8 cellular contexts compared by ENCODE assay signal in the genomic region with DNA sequence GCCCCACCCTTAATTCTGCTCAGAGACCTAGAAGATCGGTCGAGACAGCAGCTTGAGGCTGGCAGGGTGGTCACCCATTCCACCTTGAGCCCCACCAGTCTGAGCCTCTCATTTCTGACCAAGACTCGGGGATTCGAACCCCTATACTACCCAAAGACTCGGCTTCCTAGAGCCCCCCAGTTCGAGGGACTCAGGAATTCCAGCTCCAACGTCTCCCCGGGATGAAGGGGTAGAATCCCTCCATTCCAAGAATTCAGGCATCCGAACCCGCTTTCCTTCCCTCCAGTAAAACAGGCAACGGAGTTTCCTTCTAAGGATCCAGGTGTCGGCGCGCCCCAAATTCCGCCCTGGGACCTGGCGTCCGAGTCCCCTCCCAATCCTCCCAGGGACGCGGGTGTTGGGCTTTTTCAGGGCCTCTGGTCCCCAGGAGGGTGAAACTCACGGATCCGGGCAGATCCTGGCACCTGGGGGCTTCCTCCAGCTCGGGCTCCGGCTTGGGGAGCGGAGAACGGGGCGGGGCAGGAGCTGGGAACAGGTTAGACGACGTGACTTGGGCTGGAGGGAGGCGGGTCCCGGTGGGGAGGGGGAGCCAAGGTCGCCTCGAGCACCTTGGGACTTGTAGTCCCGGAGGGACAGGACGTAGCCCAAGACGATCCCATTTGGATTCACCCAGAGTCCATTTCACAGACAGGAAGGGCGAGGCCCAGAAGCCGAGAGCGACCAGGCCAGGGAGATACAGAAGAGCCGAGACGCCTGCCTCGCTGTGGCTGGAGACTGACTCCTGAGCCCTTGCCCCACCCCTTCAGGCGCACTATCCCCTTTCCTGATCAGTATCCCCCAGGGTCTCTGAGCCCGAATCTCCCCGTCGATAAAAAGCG. TPM values are rescaled to one million over a fixed set of nuclear protein-coding genes. Genes with fewer than 3 reads are reported as not detected.
DNase-seq lines count a peak whose midpoint lies in the region; ATAC-seq lines count a peak whose summit lies in the region.

A gene with protein sequence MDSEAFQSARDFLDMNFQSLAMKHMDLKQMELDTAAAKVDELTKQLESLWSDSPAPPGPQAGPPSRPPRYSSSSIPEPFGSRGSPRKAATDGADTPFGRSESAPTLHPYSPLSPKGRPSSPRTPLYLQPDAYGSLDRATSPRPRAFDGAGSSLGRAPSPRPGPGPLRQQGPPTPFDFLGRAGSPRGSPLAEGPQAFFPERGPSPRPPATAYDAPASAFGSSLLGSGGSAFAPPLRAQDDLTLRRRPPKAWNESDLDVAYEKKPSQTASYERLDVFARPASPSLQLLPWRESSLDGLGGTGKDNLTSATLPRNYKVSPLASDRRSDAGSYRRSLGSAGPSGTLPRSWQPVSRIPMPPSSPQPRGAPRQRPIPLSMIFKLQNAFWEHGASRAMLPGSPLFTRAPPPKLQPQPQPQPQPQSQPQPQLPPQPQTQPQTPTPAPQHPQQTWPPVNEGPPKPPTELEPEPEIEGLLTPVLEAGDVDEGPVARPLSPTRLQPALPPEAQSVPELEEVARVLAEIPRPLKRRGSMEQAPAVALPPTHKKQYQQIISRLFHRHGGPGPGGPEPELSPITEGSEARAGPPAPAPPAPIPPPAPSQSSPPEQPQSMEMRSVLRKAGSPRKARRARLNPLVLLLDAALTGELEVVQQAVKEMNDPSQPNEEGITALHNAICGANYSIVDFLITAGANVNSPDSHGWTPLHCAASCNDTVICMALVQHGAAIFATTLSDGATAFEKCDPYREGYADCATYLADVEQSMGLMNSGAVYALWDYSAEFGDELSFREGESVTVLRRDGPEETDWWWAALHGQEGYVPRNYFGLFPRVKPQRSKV (minus strand): TSS at position 513 of the 878 bp plus-strand sequence. CDS start 6,751 bp downstream, outside the sequence.

- peak within 1 kb of the TSS; percentile 89 to 96 for H3K27ac Mint-ChIP-seq in effector memory CD8-positive, alpha-beta T cell

- peak; percentile 25 for ATAC-seq in GM21576 (IDR thresholded peaks at IDR 0.05; ENCODE audit: unreplicated experiment)
- no peak for ATAC-seq in effector memory CD8-positive, alpha-beta T cell (replicated peaks)
- no peak for ATAC-seq in stimulated activated naive CD8-positive, alpha-beta T cell treated with anti-CD3 and anti-CD28 coated beads, Interleukin-15, Interleukin-2, amounts not matched to agents 100 U/mL and 50 U/mL, for 24 hours

- peak within 1 kb of the TSS; percentile 98 for H3K9ac ChIP-seq in mesenchymal stem cell (ENCODE audit: low read length)

- peak within 1 kb of the TSS in 1 of 2 experiments; percentile 70 for H2BK12ac ChIP-seq in mesenchymal stem cell (ENCODE audit: low read length in 2 of 2)

- peak within 1 kb of the TSS; percentile 65 to 97 for H3K4me3 ChIP-seq in mesenchymal stem cell (ENCODE audit: insufficient read depth in 1 of 2, low read depth in 1 of 2, low read length in 2 of 2)

- peak within 1 kb of the TSS; percentile 94 for H2BK15ac ChIP-seq in mesenchymal stem cell (ENCODE audit: low read depth, poor library complexity, severe bottlenecking)

- H2AK5ac ChIP-seq in mesenchymal stem cell (ENCODE audit: low read length, severe bottlenecking): peak within 1 kb of the TSS; percentile 6

- H3K4me2 ChIP-seq in mesenchymal stem cell (ENCODE audit: low read length, poor library complexity, severe bottlenecking): peak within 1 kb of the TSS; percentile 97

- no peaks in the 10 kb centered on the region for H3K9me3 ChIP-seq in mesenchymal stem cell (ENCODE audit: control insufficient read depth, low read length)

- 7% methylated on average over 41 of the region's 46 CpGs for WGBS in mesenchymal stem cell

- peak within 1 kb of the TSS; percentile 73 for H4K8ac ChIP-seq in mesenchymal stem cell (ENCODE audit: low read length)

- peak within 1 kb of the TSS; percentile 79 for H4K91ac ChIP-seq in mesenchymal stem cell (ENCODE audit: low read length)

- H3K4me1 Mint-ChIP-seq in effector memory CD8-positive, alpha-beta T cell (ENCODE audit: low read depth in 2 of 2): peaks cover 30% of the 10 kb centered on the region in 2 donors

- H3K79me1 ChIP-seq in mesenchymal stem cell (replicated peaks; ENCODE audit: low read length, poor library complexity, severe bottlenecking): peaks cover 36% of the 10 kb centered on the region

- peaks cover 34% of the 10 kb centered on the region for H3K4me1 ChIP-seq in mesenchymal stem cell (ENCODE audit: control insufficient read depth, insufficient read depth, low read depth, low read length)

- no peaks in the 10 kb centered on the region for H3K9me3 Mint-ChIP-seq in effector memory CD8-positive, alpha-beta T cell

- DNase-seq in Ammon's horn (ENCODE audit: low spot score): peak; percentile 70
- DNase-seq in NCI-H1930 (lab: John Stamatoyannopoulos, UW): peak; percentile 69 to 81
- peak; percentile 21 for DNase-seq in activated CD4-positive, alpha-beta T cell treated with anti-CD3 and anti-CD28 coated beads for 1 hour
- no peak for DNase-seq in effector memory CD8-positive, alpha-beta T cell
- DNase-seq in mesenchymal stem cell: no peak
- DNase-seq in stimulated activated naive CD8-positive, alpha-beta T cell treated with anti-CD3 and anti-CD28 coated beads, Interleukin-15, Interleukin-2, amounts not matched to agents 100 U/mL and 50 U/mL, for 24 hours: peak; percentile 61
- no peak for DNase-seq in H4 (ENCODE audit: low spot score)

- H3K4ac ChIP-seq in mesenchymal stem cell (ENCODE audit: low read depth in 1 of 2, low read length in 2 of 2): peak within 1 kb of the TSS; percentile 57 to 59

- peaks cover 23% of the 10 kb centered on the region for H3K36me3 Mint-ChIP-seq in effector memory CD8-positive, alpha-beta T cell (ENCODE audit: insufficient read depth)

- peaks cover 22 to 33% of the 10 kb centered on the region in 2 donors for H3K27me3 Mint-ChIP-seq in effector memory CD8-positive, alpha-beta T cell

- peak within 1 kb of the TSS; percentile 99 for H2BK5ac ChIP-seq in mesenchymal stem cell (ENCODE audit: low read depth, low read length, poor library complexity, severe bottlenecking)

- peak within 1 kb of the TSS; percentile 94 to 96 for H3K4me3 Mint-ChIP-seq in effector memory CD8-positive, alpha-beta T cell

- peak within 1 kb of the TSS in 1 of 2 experiments; percentile 46 for H3K23ac ChIP-seq in mesenchymal stem cell (ENCODE audit: low read length in 2 of 2)

- no peaks in the 10 kb centered on the region for H3K27me3 ChIP-seq in mesenchymal stem cell (ENCODE audit: control insufficient read depth in 1 of 2, insufficient read depth in 1 of 2, low read length in 2 of 2)

- H3K36me3 ChIP-seq in mesenchymal stem cell (ENCODE audit: control insufficient read depth in 1 of 2, insufficient read depth in 2 of 2, low read depth in 1 of 2, low read length in 2 of 2): peaks cover 4 to 21% of the 10 kb centered on the region in 2 experiments

- H3K14ac ChIP-seq in mesenchymal stem cell (ENCODE audit: low read length in 2 of 2): peak within 1 kb of the TSS in 1 of 2 experiments; percentile 86

- peak within 1 kb of the TSS; percentile 100 for H3K27ac ChIP-seq in mesenchymal stem cell (ENCODE audit: low read length, poor library complexity, severe bottlenecking)

- H2BK120ac ChIP-seq in mesenchymal stem cell (ENCODE audit: low read depth, low read length): peak within 1 kb of the TSS; percentile 67

- peak within 1 kb of the TSS; percentile 71 to 89 for H3K18ac ChIP-seq in mesenchymal stem cell (ENCODE audit: low read depth in 1 of 2, low read length in 2 of 2)

- peak within 1 kb of the TSS; percentile 85 for H2AFZ ChIP-seq in mesenchymal stem cell (ENCODE audit: low read depth, low read length)

RNA-seq across cellular contexts. Expression of the gene that starts here (rescaled TPM):
- 9.0 TPM for polyA plus RNA-seq in mesenchymal stem cell (2013, experiment 1 of 2)
- polyA plus RNA-seq in mesenchymal stem cell (2013, experiment 2 of 2): 9.8 TPM
- 0.14 and 1.1 TPM in 2 replicates for total RNA-seq in H4 (2014; rRNA removed; shearing (Covaris generic))

Comparison
In these comparisons a context has a peak if more than half of its experiments do, and no peak if none do; other contexts are left out.
1. DNase-seq: peak in Ammon's horn (single experiment), NCI-H1930 (2 of 2), activated CD4-positive, alpha-beta T cell treated with anti-CD3 and anti-CD28 coated beads for 1 hour (single experiment) and stimulated activated naive CD8-positive, alpha-beta T cell treated with anti-CD3 and anti-CD28 coated beads, Interleukin-15, Interleukin-2, amounts not matched to agents 100 U/mL and 50 U/mL, for 24 hours (single experiment); none in effector memory CD8-positive, alpha-beta T cell (0 of 3), mesenchymal stem cell (single experiment) and H4 (single experiment).